Comparison of ENCODE assay signal across 18 cellular contexts in the genomic region with DNA sequence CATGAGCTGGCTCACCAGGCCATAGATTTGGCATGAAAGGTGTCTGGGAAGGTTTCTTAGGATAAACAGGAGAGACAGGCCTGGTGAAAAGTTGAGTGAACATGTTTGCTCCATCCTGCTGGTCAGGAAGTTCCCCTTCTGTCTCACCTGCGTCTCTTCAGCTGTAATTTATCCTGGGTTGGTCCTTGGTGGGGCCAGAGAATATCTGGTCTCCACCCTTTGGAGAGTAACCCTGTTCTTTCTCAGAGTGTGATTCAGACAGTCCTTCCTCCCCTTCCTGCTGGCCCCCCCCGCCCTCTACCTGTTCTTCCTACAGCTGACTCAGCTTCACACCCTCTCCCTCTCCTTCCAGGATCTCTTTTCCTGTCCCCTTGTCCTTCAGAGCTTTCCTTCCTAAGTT. TPM values are rescaled to one million over a fixed set of nuclear protein-coding genes. Genes with fewer than 3 reads are reported as not detected.
DNase-seq lines count a peak whose midpoint lies in the region; ATAC-seq, FAIRE-seq and TF ChIP-seq lines count a peak whose summit lies in the region.
"Had no signal": no experiment of that assay in that cellular context is flagged by ENCODE, and none has a peak within 500 bp of the region (broad histone marks: within the 10 kb centered on the region; RNA-seq: fewer than 3 reads in every experiment).

No MANE protein-coding gene starts in this region.

- peaks cover 4% of the 10 kb centered on the region for H3K9me3 Mint-ChIP-seq in activated T-helper 17 cell treated with anti-CD3 and anti-CD28 coated beads, Interleukin-2, amount 50 U/mL, for 72 hours
- peaks cover 0 to 2% of the 10 kb centered on the region in 2 donors for H3K9me3 Mint-ChIP-seq in stimulated activated naive B cell treated with anti-CD40 and anti-IgM and Interleukin-4, amounts not matched to agents 10 μg/mL and 1 μg/mL and 100 μg/mL, for 72 hours

- H3K27me3 ChIP-seq in HCT116 (ENCODE audit: insufficient read depth, low read length): no peaks in the 10 kb centered on the region
- H3K27me3 ChIP-seq: cardiac muscle cell, testis had no signal

- no peak overlapping the region for H3K27ac ChIP-seq in HCT116 (ENCODE audit: low read depth, low read length)
- H3K27ac ChIP-seq: cardiac muscle cell, testis had no signal

- peaks cover 83% of the 10 kb centered on the region for H3K79me2 ChIP-seq in HCT116 (ENCODE audit: insufficient read depth, low read length)

- H3K4me2 ChIP-seq in HCT116 (ENCODE audit: low read length): peak overlapping the region; percentile 63

- no peak for TF ChIP-seq RAD21 in HCT116 (IDR thresholded peaks at IDR 0.05; ENCODE audit: low read depth)

- BruUV-seq in HCT116 (replicated peaks; lab: Mats Ljungman, UMichigan): no TSS peak

- no peak for TF ChIP-seq CTCF in HCT116 (IDR thresholded peaks at IDR 0.05 in 2 of 3, conservative IDR thresholded peaks at IDR 0.05 in 1 of 3; ENCODE audit: borderline replicate concordance in 1 of 3, insufficient read depth in 1 of 3, low read depth in 2 of 3, low read length in 2 of 3)

- no peaks in the 10 kb centered on the region for H3K36me3 ChIP-seq in HCT116 (ENCODE audit: control insufficient read depth in 1 of 2, insufficient read depth in 2 of 2, low read length in 2 of 2)
- H3K36me3 ChIP-seq: cardiac muscle cell had no signal

- no peak for FAIRE-seq in GM19239 (lab: Jason Lieb, UNC)
- FAIRE-seq: D721Med had no signal

- H3K4me3 Mint-ChIP-seq in activated T-helper 17 cell treated with anti-CD3 and anti-CD28 coated beads, Interleukin-2, amount 50 U/mL, for 72 hours: no peak overlapping the region
- H3K4me3 Mint-ChIP-seq in stimulated activated naive B cell treated with anti-CD40 and anti-IgM and Interleukin-4, amounts not matched to agents 10 μg/mL and 1 μg/mL and 100 μg/mL, for 72 hours: no peak overlapping the region
- H3K4me3 Mint-ChIP-seq: T-helper 2 cell treated with Interferon-gamma antibody and Interleukin-4, amounts not matched to agents 5 μg/mL and 100 μg/mL, for 36 hours had no signal

- H3K4me1 Mint-ChIP-seq in activated T-helper 17 cell treated with anti-CD3 and anti-CD28 coated beads, Interleukin-2, amount 50 U/mL, for 72 hours: peaks cover 18% of the 10 kb centered on the region
- peaks cover 28 to 41% of the 10 kb centered on the region in 2 donors for H3K4me1 Mint-ChIP-seq in stimulated activated naive B cell treated with anti-CD40 and anti-IgM and Interleukin-4, amounts not matched to agents 10 μg/mL and 1 μg/mL and 100 μg/mL, for 72 hours

- TF ChIP-seq POLR2A in HCT116 (IDR thresholded peaks at IDR 0.05; ENCODE audit: borderline replicate concordance, extremely low read depth, insufficient read depth, insufficient read length): no peak

- CTCF ChIA-PET in HCT116 (lab: Charles Lee): interaction anchor here (0.6 kb wide), 1 partner anchor 34 kb away, joined by 3 read pairs; no protein-coding TSS in a partner anchor

- POLR2A ChIA-PET in HCT116 (lab: Charles Lee): no interaction called here

- H3K4me1 ChIP-seq in HCT116 (ENCODE audit: control insufficient read depth in 1 of 2, insufficient read depth in 2 of 2, low read length in 2 of 2): peaks cover 27 to 78% of the 10 kb centered on the region in 2 experiments

- H3K4me3 ChIP-seq in HCT116 (replicated peaks in 1 of 2; ENCODE audit: low read depth in 1 of 2, low read length in 2 of 2): peak overlapping the region in 1 of 2 experiments; percentile 13; a peak in 1 of 4 replicates
- H3K4me3 ChIP-seq: cardiac muscle cell, testis had no signal

- DNase-seq in HCT116 (ENCODE audit: low read depth, low spot score) (no peak), islet precursor cell (peak; percentile 86), GM19239 (ENCODE audit: insufficient read length, low spot score) (no peak), NCI-H2029 treated with DMSO at 0.1 percent for 48 hours (lab: John Stamatoyannopoulos, UW) (no peak), H4 (ENCODE audit: low spot score) (no peak)
- no peak for DNase-seq in stimulated activated naive B cell treated with anti-CD40 and anti-IgM and Interleukin-4, amounts not matched to agents 10 μg/mL and 1 μg/mL and 100 μg/mL, for 72 hours
- DNase-seq: glutamatergic neuron; NK-92 treated with Interleukin-12 subunit alpha and Interleukin-12 subunit beta, amount 100 ng/mL, for 24 hours; Right ventricle myocardium superior; testis had no signal

- H3K9ac ChIP-seq in HCT116 (ENCODE audit: low read length): peak overlapping the region; percentile 56; the same call in 1 of the 2 replicates

- H3K27me3 Mint-ChIP-seq in activated T-helper 17 cell treated with anti-CD3 and anti-CD28 coated beads, Interleukin-2, amount 50 U/mL, for 72 hours: no peaks in the 10 kb centered on the region
- no peaks in the 10 kb centered on the region for H3K27me3 Mint-ChIP-seq in stimulated activated naive B cell treated with anti-CD40 and anti-IgM and Interleukin-4, amounts not matched to agents 10 μg/mL and 1 μg/mL and 100 μg/mL, for 72 hours
- H3K27me3 Mint-ChIP-seq: activated naive CD8-positive, alpha-beta T cell; progenitor cell of endocrine pancreas had no signal

- ATAC-seq in HCT116 (peak; percentile 55), HG03432 (IDR thresholded peaks at IDR 0.05; ENCODE audit: unreplicated experiment) (no peak)
- no peak for ATAC-seq in activated T-helper 17 cell treated with anti-CD3 and anti-CD28 coated beads, Interleukin-2, amount 50 U/mL, for 72 hours (replicated peaks)
- ATAC-seq in stimulated activated naive B cell treated with anti-CD40 and anti-IgM and Interleukin-4, amounts not matched to agents 10 μg/mL and 1 μg/mL and 100 μg/mL, for 72 hours (replicated peaks): no peak

- H3K27ac Mint-ChIP-seq in activated T-helper 17 cell treated with anti-CD3 and anti-CD28 coated beads, Interleukin-2, amount 50 U/mL, for 72 hours: peak overlapping the region; percentile 58
- peak overlapping the region; percentile 20 for H3K27ac Mint-ChIP-seq in stimulated activated naive B cell treated with anti-CD40 and anti-IgM and Interleukin-4, amounts not matched to agents 10 μg/mL and 1 μg/mL and 100 μg/mL, for 72 hours
- H3K27ac Mint-ChIP-seq: activated naive CD8-positive, alpha-beta T cell; T-helper 2 cell treated with Interferon-gamma antibody and Interleukin-4, amounts not matched to agents 5 μg/mL and 100 μg/mL, for 36 hours had no signal

- no peaks in the 10 kb centered on the region for H4K20me1 ChIP-seq in HCT116 (ENCODE audit: insufficient read depth)

- intact Hi-C loops in HCT116 (cut with micrococcal nuclease): no loop called here

- peaks cover 11% of the 10 kb centered on the region for H3K36me3 Mint-ChIP-seq in activated T-helper 17 cell treated with anti-CD3 and anti-CD28 coated beads, Interleukin-2, amount 50 U/mL, for 72 hours (ENCODE audit: low read depth)
- H3K36me3 Mint-ChIP-seq in stimulated activated naive B cell treated with anti-CD40 and anti-IgM and Interleukin-4, amounts not matched to agents 10 μg/mL and 1 μg/mL and 100 μg/mL, for 72 hours: peaks cover 14 to 31% of the 10 kb centered on the region in 2 donors

- RAD21 ChIA-PET in HCT116 (lab: Charles Lee; ENCODE audit: low non-redundant PET in 1 of 2, low total read pairs in 2 of 2, uncharacterized antibody in 2 of 2, unreplicated experiment in 2 of 2): no interaction called here

- no peaks in the 10 kb centered on the region for H3K9me3 ChIP-seq in HCT116 (ENCODE audit: control insufficient read depth in 1 of 2, insufficient read depth in 1 of 2, low read depth in 1 of 2, low read length in 2 of 2)
- H3K9me3 ChIP-seq: testis had no signal

- no peak overlapping the region for H2AFZ ChIP-seq in HCT116 (ENCODE audit: low read depth, low read length, poor library complexity, severe bottlenecking)

- no peaks in the 10 kb centered on the region for H3K9me2 ChIP-seq in HCT116 (ENCODE audit: insufficient read depth)

TF ChIP-seq in HCT116, 20 proteins besides CTCF, POLR2A, EP300 and RAD21:
- TF ChIP-seq FOSL1 (IDR thresholded peaks at IDR 0.05; ENCODE audit: low read depth) (0 out of 2 replicates have a peak, but pooled peaks have one; percentile 48), CBX3 (IDR thresholded peaks at IDR 0.05; ENCODE audit: low read depth) (0 out of 2 replicates have a peak, but pooled peaks have one; percentile 28), SIN3A (IDR thresholded peaks at IDR 0.05; ENCODE audit: low read depth) (no peak)

RNA-seq across cellular contexts. Expression of a gene that starts 17.1 kb away (rescaled TPM):
- 85.2 TPM for total RNA-seq in HCT116 (2021; ENCODE audit: unreplicated experiment)
- 71.0 and 85.8 TPM in 2 replicates for polyA plus RNA-seq in HCT116 (2012)
- 100 to 1,000 TPM in 1 of 2 donors, 10 to 100 TPM in 1; 68.6 to 127 TPM for total RNA-seq in activated T-helper 17 cell treated with anti-CD3 and anti-CD28 coated beads, Interleukin-2, amount 50 U/mL, for 72 hours
- 7.4 and 8.4 TPM in 2 replicates for total RNA-seq in H4 (2014; rRNA removed; shearing (Covaris generic))

RNA-seq across cellular contexts. Expression of a gene that starts 43.3 kb away (rescaled TPM):
- 47.7 TPM for total RNA-seq in HCT116 (2021; ENCODE audit: unreplicated experiment)
- 39.8 and 42.3 TPM in 2 replicates for polyA plus RNA-seq in HCT116 (2012)
- total RNA-seq in activated T-helper 17 cell treated with anti-CD3 and anti-CD28 coated beads, Interleukin-2, amount 50 U/mL, for 72 hours: 10 to 100 TPM; 23.3 to 35.0 TPM
- total RNA-seq in H4 (2014; rRNA removed; shearing (Covaris generic)): 5.0 and 11.7 TPM in 2 replicates

RNA-seq across cellular contexts. Expression of a gene that starts 49.1 kb away (rescaled TPM):
- total RNA-seq in HCT116 (2021; ENCODE audit: unreplicated experiment): 1.7 TPM
- 0.45 and 0.47 TPM in 2 replicates for polyA plus RNA-seq in HCT116 (2012)
- total RNA-seq in activated T-helper 17 cell treated with anti-CD3 and anti-CD28 coated beads, Interleukin-2, amount 50 U/mL, for 72 hours: 1 to 10 TPM in 1 of 2 donors, under 1 TPM in 1; 0.67 to 3.4 TPM
- 0.08 TPM in 1 of 2 replicates, not detected in the other for total RNA-seq in H4 (2014; rRNA removed; shearing (Covaris generic))

RNA-seq across cellular contexts. Expression of a gene that starts 52.7 kb away (rescaled TPM):
- total RNA-seq in HCT116 (2021; ENCODE audit: unreplicated experiment): 0.30 TPM
- polyA plus RNA-seq in HCT116 (2012): 0.30 and 0.36 TPM in 2 replicates
- under 1 TPM; 0.35 to 0.69 TPM for total RNA-seq in activated T-helper 17 cell treated with anti-CD3 and anti-CD28 coated beads, Interleukin-2, amount 50 U/mL, for 72 hours
- 0.04 and 0.14 TPM in 2 replicates for total RNA-seq in H4 (2014; rRNA removed; shearing (Covaris generic))
- total RNA-seq: HT1080 had no signal
